8 cellular contexts compared by ENCODE assay signal in genomic region chr12:29782821-29783772, GRCh38. TPM values are rescaled to one million over a fixed set of nuclear protein-coding genes. Genes with fewer than 3 reads are reported as not detected.
DNase-seq lines count a peak whose midpoint lies in the region; ATAC-seq and TF ChIP-seq lines count a peak whose summit lies in the region.

No MANE protein-coding gene starts in this region.

- peaks cover 6% of the 10 kb centered on the region for H3K4me1 ChIP-seq in mammary epithelial cell (ENCODE audit: insufficient read depth, low read length)

- TF ChIP-seq CTCF in Calu3 (IDR thresholded peaks at IDR 0.05; ENCODE audit: unreplicated experiment) = no peak
- no peak for TF ChIP-seq CTCF in mammary epithelial cell (conservative IDR thresholded peaks at IDR 0.05 in 1 of 2, IDR thresholded peaks at IDR 0.05 in 1 of 2; ENCODE audit: extremely low read depth in 1 of 2, insufficient read depth in 1 of 2, low read depth in 1 of 2, low read length in 2 of 2)

- peak overlapping the region; percentile 95 for H2AFZ ChIP-seq in mammary epithelial cell (ENCODE audit: low read depth, low read length)

- dilution Hi-C loops in mammary epithelial cell (cut with HindIII; ENCODE audit: low sequenced_read_pairs) = no loop called here

- in situ Hi-C loops in mammary epithelial cell (cut with MboI; ENCODE audit: low sequenced_read_pairs in 2 of 2) (no loop called here), ACHN (cut with HindIII; ENCODE audit: low pct_ligation_motif_present, low pct_unique_long_range_greater_than_20kb, low sequenced_read_pairs) (no loop called here)

- no peaks in the 10 kb centered on the region for H3K4me1 Mint-ChIP-seq in Calu3 (ENCODE audit: low read depth, unreplicated experiment)
- peaks cover 15% of the 10 kb centered on the region for H3K4me1 Mint-ChIP-seq in stimulated activated naive CD8-positive, alpha-beta T cell treated with anti-CD3 and anti-CD28 coated beads, Interleukin-15, amount 100 ng/mL, for 72 hours

- H3K4me2 ChIP-seq in mammary epithelial cell (ENCODE audit: insufficient read depth, low read depth, low read length) = peak overlapping the region; percentile 84

- H3K27ac Mint-ChIP-seq in Calu3 (ENCODE audit: unreplicated experiment) = no peak overlapping the region
- no peak overlapping the region for H3K27ac Mint-ChIP-seq in stimulated activated naive CD8-positive, alpha-beta T cell treated with anti-CD3 and anti-CD28 coated beads, Interleukin-15, amount 100 ng/mL, for 72 hours

- DNase-seq in Calu3 (peak; percentile 4), NCI-H1930 (lab: John Stamatoyannopoulos, UW) (peak; percentile 12 to 48), mammary epithelial cell (peak; percentile 53), ACHN (no peak)
- peak in 1 of 2 donors; percentile 12 for DNase-seq in stimulated activated naive CD8-positive, alpha-beta T cell treated with anti-CD3 and anti-CD28 coated beads, Interleukin-15, amount 100 ng/mL, for 72 hours

- intact Hi-C loops in Calu3 (cut with micrococcal nuclease; ENCODE audit: unreplicated experiment) = no loop called here
- intact Hi-C loops in mammary epithelial cell (cut with micrococcal nuclease) = loop anchor here (1.0 to 10.0 kb wide), 7 partner anchors 42 to 1022 kb away; no protein-coding TSS in a partner anchor

- H3K9me3 Mint-ChIP-seq in Calu3 (ENCODE audit: low read depth, unreplicated experiment) = no peaks in the 10 kb centered on the region
- peaks cover 0 to 7% of the 10 kb centered on the region in 2 donors for H3K9me3 Mint-ChIP-seq in stimulated activated naive CD8-positive, alpha-beta T cell treated with anti-CD3 and anti-CD28 coated beads, Interleukin-15, amount 100 ng/mL, for 72 hours

- peak overlapping the region; percentile 83 for H3K9ac ChIP-seq in mammary epithelial cell (ENCODE audit: insufficient read depth, low read length)

- no peaks in the 10 kb centered on the region for H3K36me3 ChIP-seq in mammary epithelial cell (ENCODE audit: insufficient read depth, low read length)

- H3K27ac ChIP-seq in mammary epithelial cell (ENCODE audit: insufficient read depth, low read depth, low read length) (peak overlapping the region; percentile 90), layer of hippocampus (ENCODE audit: low read depth, low read length) (peak overlapping the region; percentile 63)

- H3K4me3 Mint-ChIP-seq in Calu3 (ENCODE audit: low read depth, unreplicated experiment) = no peak overlapping the region
- peak overlapping the region; percentile 60 to 64 for H3K4me3 Mint-ChIP-seq in stimulated activated naive CD8-positive, alpha-beta T cell treated with anti-CD3 and anti-CD28 coated beads, Interleukin-15, amount 100 ng/mL, for 72 hours

- peaks cover 48% of the 10 kb centered on the region for H3K79me2 ChIP-seq in mammary epithelial cell (ENCODE audit: insufficient read depth, low read length)

- peaks cover 6% of the 10 kb centered on the region for H3K36me3 Mint-ChIP-seq in Calu3 (ENCODE audit: insufficient read depth, unreplicated experiment)

- CTCF ChIA-PET in Calu3 (lab: Charles Lee) = no interaction called here
- CTCF ChIA-PET in mammary epithelial cell (lab: Charles Lee; ENCODE audit: low non-redundant PET) = interaction anchor here (0.7 to 1.0 kb wide), 2 partner anchors 14 kb away, joined by 3 to 6 read pairs; no protein-coding TSS in a partner anchor

- H4K20me1 ChIP-seq in mammary epithelial cell (ENCODE audit: insufficient read depth, low read length) = no peaks in the 10 kb centered on the region

- peak; percentile 14 for ATAC-seq in GM21576 (IDR thresholded peaks at IDR 0.05; ENCODE audit: unreplicated experiment)
- peak; percentile 41 for ATAC-seq in stimulated activated naive CD8-positive, alpha-beta T cell treated with anti-CD3 and anti-CD28 coated beads, Interleukin-15, amount 100 ng/mL, for 72 hours
- no peak for ATAC-seq in HG03439 (IDR thresholded peaks at IDR 0.05; ENCODE audit: unreplicated experiment)

- BruUV-seq in Calu3 (replicated peaks; lab: Mats Ljungman, UMichigan) (no TSS peak), mammary epithelial cell (replicated peaks; lab: Mats Ljungman, UMichigan) (TSS peak; percentile 82)

- under 1% methylated on average over 29 of the region's 82 CpGs for WGBS in mammary epithelial cell (ENCODE audit: low coverage, missing lambda C conversion rate)

- H3K27me3 ChIP-seq in mammary epithelial cell (ENCODE audit: insufficient read depth, low read length) = no peaks in the 10 kb centered on the region
- no peaks in the 10 kb centered on the region for H3K27me3 ChIP-seq in layer of hippocampus (ENCODE audit: control insufficient read depth, insufficient read depth, low read length)

- peak overlapping the region; percentile 77 to 95 (median 92) for H3K4me3 ChIP-seq in mammary epithelial cell (replicated peaks in 1 of 3; ENCODE audit: insufficient read depth in 1 of 3, low read depth in 2 of 3, low read length in 3 of 3)

- H3K27me3 Mint-ChIP-seq in Calu3 (ENCODE audit: unreplicated experiment) = peaks cover 21% of the 10 kb centered on the region
- H3K27me3 Mint-ChIP-seq in stimulated activated naive CD8-positive, alpha-beta T cell treated with anti-CD3 and anti-CD28 coated beads, Interleukin-15, amount 100 ng/mL, for 72 hours = peaks cover 54% of the 10 kb centered on the region

- peaks cover 3% of the 10 kb centered on the region for H3K9me3 ChIP-seq in mammary epithelial cell (replicated peaks; ENCODE audit: insufficient read depth, low read length)

RNA-seq across cellular contexts. Expression of gene TMTC1, which starts 0.6 kb away (rescaled TPM):
- total RNA-seq in Calu3 (2022) (0.17 and 0.24 TPM in 2 replicates), mammary epithelial cell (100 to 1,000 TPM in 1 of 2 donors, 10 to 100 TPM in 1; 46.1 to 106 TPM)
- 29.4 TPM for polyA plus RNA-seq in mammary epithelial cell
- polyA minus RNA-seq in mammary epithelial cell = 46.9 TPM

Comparison
In these comparisons a context has a peak if more than half of its experiments do, and no peak if none do; other contexts are left out.
1. RNA of gene TMTC1, which starts 0.6 kb away (total RNA-seq): 46.1 to 106 TPM in mammary epithelial cell; 0.17 to 0.24 TPM in Calu3; every median in the first group is over 10 times any median in the second.